ENCODE assay signal across 12 cellular contexts in genomic region chr17:17985555-17985954, GRCh38. TPM values are rescaled to one million over a fixed set of nuclear protein-coding genes. Genes with fewer than 3 reads are reported as not detected.
DNase-seq lines count a peak whose midpoint lies in the region; ATAC-seq, FAIRE-seq and TF ChIP-seq lines count a peak whose summit lies in the region.
"Had no signal": no experiment of that assay in that cellular context is flagged by ENCODE, and none has a peak within 500 bp of the region (broad histone marks: within the 10 kb centered on the region; RNA-seq: fewer than 3 reads in every experiment).

No MANE protein-coding gene starts in this region.

- H3F3A ChIP-seq in MM.1S (ENCODE audit: insufficient read depth, low read length): no peaks in the 10 kb centered on the region

- no peak overlapping the region for H3K4me2 ChIP-seq in MM.1S (ENCODE audit: low read depth, low read length)

- H4K20me1 ChIP-seq in MM.1S (ENCODE audit: insufficient read depth, low read length): no peaks in the 10 kb centered on the region

- DNase-seq in NCI-H82 (lab: John Stamatoyannopoulos, UW) (peak; percentile 51), NCI-H82 treated with DMSO at 0.1 percent for 48 hours (lab: John Stamatoyannopoulos, UW; ENCODE audit: unreplicated experiment) (no peak), MM.1S (no peak), bronchial epithelial cell (ENCODE audit: low read depth) (no peak), gastrocnemius medialis (no peak), NCI-H1436 treated with DMSO at 0.1 percent for 48 hours (lab: John Stamatoyannopoulos, UW) (no peak)
- peak; percentile 30 for DNase-seq in stimulated activated CD8-positive, alpha-beta memory T cell treated with anti-CD3 and anti-CD28 coated beads, Interleukin-4, amount 100 ng/mL, for 48 hours
- no peak for DNase-seq in stimulated activated naive CD4-positive, alpha-beta T cell treated with Interleukin-2 at 50 U/mL for 16 hours (lab: John Stamatoyannopoulos, UW)
- DNase-seq: GDM1, immature natural killer cell, T-cell had no signal

- no peak for FAIRE-seq in bronchial epithelial cell (lab: Jason Lieb, UNC)

- H3K4me3 ChIP-seq in MM.1S (ENCODE audit: low read length) (no peak overlapping the region), bronchial epithelial cell (ENCODE audit: low read depth, low read length) (no peak overlapping the region), gastrocnemius medialis (no peak overlapping the region)

- H3K9ac ChIP-seq in MM.1S (ENCODE audit: low read length): no peak overlapping the region

- H3K9me3 ChIP-seq in MM.1S (replicated peaks; ENCODE audit: insufficient read depth, low read length) (no peaks in the 10 kb centered on the region), gastrocnemius medialis (no peaks in the 10 kb centered on the region)
- H3K9me3 ChIP-seq: neutrophil had no signal

- H3K4me1 ChIP-seq in MM.1S (ENCODE audit: low read length) (no peaks in the 10 kb centered on the region), gastrocnemius medialis (no peaks in the 10 kb centered on the region)

- in situ Hi-C loops in gastrocnemius medialis (cut with MboI; ENCODE audit: low sequenced_read_pairs in 4 of 4): loop anchor here in 1 of 4 donors (10.0 kb wide), 1 partner anchor 61 kb away; no protein-coding TSS in a partner anchor

- H3K27ac ChIP-seq in MM.1S (ENCODE audit: low read length) (no peak overlapping the region), gastrocnemius medialis (no peak overlapping the region)
- H3K27ac ChIP-seq: neutrophil had no signal

- H3K36me3 ChIP-seq in MM.1S (replicated peaks; ENCODE audit: insufficient read depth, low read length) (no peaks in the 10 kb centered on the region), bronchial epithelial cell (ENCODE audit: control insufficient read depth, insufficient read depth, low read length) (no peaks in the 10 kb centered on the region), gastrocnemius medialis (no peaks in the 10 kb centered on the region)
- H3K36me3 ChIP-seq: neutrophil had no signal

- TF ChIP-seq CTCF in MM.1S (IDR thresholded peaks at IDR 0.05; ENCODE audit: low read length) (0 out of 2 replicates have a peak, but pooled peaks have one; percentile 14), bronchial epithelial cell (IDR thresholded peaks at IDR 0.05; ENCODE audit: insufficient read depth, low read length, severe bottlenecking) (peak; percentile 9), gastrocnemius medialis (IDR thresholded peaks at IDR 0.05 in 4 of 5, conservative IDR thresholded peaks at IDR 0.05 in 1 of 5) (no peak)

- ATAC-seq in gastrocnemius medialis: no peak
- ATAC-seq: T-cell had no signal

- no peaks in the 10 kb centered on the region for H3K9me2 ChIP-seq in MM.1S (replicated peaks; ENCODE audit: insufficient read depth, low read length)

- intact Hi-C loops in gastrocnemius medialis (cut with DNase I; ENCODE audit: low total_unique reads): no loop called here

- no peak overlapping the region for H2AFZ ChIP-seq in MM.1S (ENCODE audit: low read length)

- no peak for TF ChIP-seq POLR2A in gastrocnemius medialis (IDR thresholded peaks at IDR 0.05)

- H3K27me3 ChIP-seq in MM.1S (replicated peaks; ENCODE audit: insufficient read depth, low read length): no peaks in the 10 kb centered on the region
- no peaks in the 10 kb centered on the region for H3K27me3 ChIP-seq in bronchial epithelial cell (ENCODE audit: control insufficient read depth, insufficient read depth, low read length)
- H3K27me3 ChIP-seq in gastrocnemius medialis: no peaks in the 10 kb centered on the region
- H3K27me3 ChIP-seq: neutrophil had no signal

- H3K79me2 ChIP-seq in MM.1S (ENCODE audit: low read length): no peaks in the 10 kb centered on the region

RNA-seq across cellular contexts. Expression of gene DRC3, which starts 12.9 kb away (rescaled TPM):
- total RNA-seq in bronchial epithelial cell (under 0.01 and 0.13 TPM in 2 replicates), gastrocnemius medialis (under 1 TPM; 0.05 to 0.81 (median 0.28) TPM)

RNA-seq across cellular contexts. Expression of gene TOM1L2, which starts 13.4 kb away (rescaled TPM):
- total RNA-seq in bronchial epithelial cell (12.4 and 17.8 TPM in 2 replicates), gastrocnemius medialis (10 to 100 TPM; 55.7 to 97.1 (median 73.3) TPM)

RNA-seq across cellular contexts. Expression of gene ATPAF2, which starts 53.4 kb away (rescaled TPM):
- total RNA-seq in bronchial epithelial cell (11.3 and 11.5 TPM in 2 replicates), gastrocnemius medialis (10 to 100 TPM; 12.6 to 19.9 (median 16.2) TPM)

RNA-seq across cellular contexts. Expression of gene GID4, which starts 53.7 kb away (rescaled TPM):
- total RNA-seq in bronchial epithelial cell: 5.3 and 6.5 TPM in 2 replicates
- 10 to 100 TPM; 40.1 to 46.4 (median 41.4) TPM for total RNA-seq in gastrocnemius medialis

Comparison
In these comparisons a context has a peak if more than half of its experiments do, and no peak if none do; other contexts are left out.
1. DNase-seq: peak in NCI-H82 (single experiment) and stimulated activated CD8-positive, alpha-beta memory T cell treated with anti-CD3 and anti-CD28 coated beads, Interleukin-4, amount 100 ng/mL, for 48 hours (single experiment); none in NCI-H82 treated with DMSO at 0.1 percent for 48 hours (single experiment), MM.1S (single experiment), bronchial epithelial cell (single experiment), stimulated activated naive CD4-positive, alpha-beta T cell treated with Interleukin-2 at 50 U/mL for 16 hours (single experiment), gastrocnemius medialis (0 of 2) and NCI-H1436 treated with DMSO at 0.1 percent for 48 hours (single experiment).
2. CTCF ChIP-seq: peak in MM.1S (single experiment) and bronchial epithelial cell (single experiment); none in gastrocnemius medialis (0 of 5).